In the genomic region with DNA sequence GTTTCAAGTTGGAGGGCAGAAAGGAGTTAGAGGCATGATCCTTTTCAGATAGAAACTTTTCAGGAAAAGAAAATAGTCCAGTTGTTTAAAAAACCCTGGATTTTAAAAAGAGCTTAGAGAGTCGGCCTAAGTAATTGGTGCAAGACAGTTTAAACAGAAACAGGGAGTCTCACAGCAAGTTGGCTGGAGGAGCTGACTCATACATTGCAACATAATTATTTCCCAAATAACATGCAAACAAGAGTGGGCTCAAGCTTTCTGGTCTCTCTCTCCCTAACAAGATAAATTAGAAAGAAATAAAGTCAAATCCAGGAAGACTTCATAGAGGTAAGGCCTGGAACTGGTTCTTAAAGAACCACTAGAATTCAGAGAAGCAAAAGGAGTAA, we compare ENCODE assay signal across 7 cellular contexts.
DNase-seq lines count a peak whose midpoint lies in the region; ATAC-seq and TF ChIP-seq lines count a peak whose summit lies in the region.

No MANE protein-coding gene starts in this region.

- H3K27ac ChIP-seq in adrenal gland, result peak overlapping the region; percentile 4 to 86 (median 64)
- H3K27ac ChIP-seq in right cardiac atrium (ENCODE audit: low read length), result no peak overlapping the region
- peak overlapping the region; percentile 52 for H3K27ac ChIP-seq in suprapubic skin
- H3K27ac ChIP-seq in dorsolateral prefrontal cortex, result peak overlapping the region in 27 of 59 donors; percentile 1 to 52 (median 27)

- TF ChIP-seq POLR2A in adrenal gland (IDR thresholded peaks at IDR 0.05) (no peak), suprapubic skin (IDR thresholded peaks at IDR 0.05) (no peak)

- TF ChIP-seq CTCF in adrenal gland (IDR thresholded peaks at IDR 0.05) (no peak), suprapubic skin (IDR thresholded peaks at IDR 0.05) (no peak), dorsolateral prefrontal cortex (IDR thresholded peaks at IDR 0.05 in 54 of 56, conservative IDR thresholded peaks at IDR 0.05 in 2 of 56; ENCODE audit: low read depth in 1 of 56, partially characterized antibody in 56 of 56) (no peak)

- no peak overlapping the region for H3K4me3 ChIP-seq in adrenal gland
- H3K4me3 ChIP-seq in right cardiac atrium (ENCODE audit: low read length), result no peak overlapping the region
- peak overlapping the region; percentile 9 for H3K4me3 ChIP-seq in suprapubic skin
- no peak overlapping the region for H3K4me3 ChIP-seq in dorsolateral prefrontal cortex

- H3K36me3 ChIP-seq in adrenal gland (replicated peaks in 1 of 2), result no peaks in the 10 kb centered on the region
- no peaks in the 10 kb centered on the region for H3K36me3 ChIP-seq in suprapubic skin

- DNase-seq in HT1080 (ENCODE audit: low read depth) (peak; percentile 72), adrenal gland (peak in 2 of 7 donors; percentile 26 to 35), right cardiac atrium (no peak), suprapubic skin (ENCODE audit: low spot score in 2 of 2) (no peak), dorsolateral prefrontal cortex (no peak), NCI-H510A (lab: John Stamatoyannopoulos, UW) (no peak)

- intact Hi-C loops in adrenal gland (cut with DNase I), result no loop called here
- intact Hi-C loops in right cardiac atrium (cut with DNase I), result loop anchor here in 1 of 4 donors (10.0 kb wide), 1 partner anchor 49 kb away; no protein-coding TSS in a partner anchor
- intact Hi-C loops in dorsolateral prefrontal cortex (cut with DNase I), result loop anchor here in 1 of 2 donors (10.0 kb wide), 1 partner anchor 279 kb away; no protein-coding TSS in a partner anchor

- H3K9me3 ChIP-seq in adrenal gland (replicated peaks in 1 of 3) (no peaks in the 10 kb centered on the region), right cardiac atrium (ENCODE audit: control insufficient read depth, low read length) (no peaks in the 10 kb centered on the region), suprapubic skin (no peaks in the 10 kb centered on the region)

- no peak for TF ChIP-seq EP300 in suprapubic skin (IDR thresholded peaks at IDR 0.05)

- H3K4me1 ChIP-seq in adrenal gland (replicated peaks in 1 of 2) (peaks cover 11 to 27% of the 10 kb centered on the region in 2 donors), right cardiac atrium (ENCODE audit: control insufficient read depth, insufficient read depth, low read length) (peaks cover 10% of the 10 kb centered on the region), suprapubic skin (peaks cover 28% of the 10 kb centered on the region)

- 14 to 25% (median 19%) methylated on average over 1 of the region's 1 CpG for WGBS in adrenal gland, 4 donors
- WGBS in right cardiac atrium, result 40% methylated on average over 1 of the region's 1 CpG
- WGBS in suprapubic skin, result 41% methylated on average over 1 of the region's 1 CpG

- H3K27me3 ChIP-seq in adrenal gland (no peaks in the 10 kb centered on the region), right cardiac atrium (ENCODE audit: control insufficient read depth, insufficient read depth) (no peaks in the 10 kb centered on the region), suprapubic skin (no peaks in the 10 kb centered on the region), dorsolateral prefrontal cortex (no peaks in the 10 kb centered on the region)

- ATAC-seq in right cardiac atrium (peak; percentile 28 to 59), HG03095 (IDR thresholded peaks at IDR 0.05; ENCODE audit: unreplicated experiment) (no peak)
